8 cellular contexts compared by ENCODE assay signal in the genomic region with DNA sequence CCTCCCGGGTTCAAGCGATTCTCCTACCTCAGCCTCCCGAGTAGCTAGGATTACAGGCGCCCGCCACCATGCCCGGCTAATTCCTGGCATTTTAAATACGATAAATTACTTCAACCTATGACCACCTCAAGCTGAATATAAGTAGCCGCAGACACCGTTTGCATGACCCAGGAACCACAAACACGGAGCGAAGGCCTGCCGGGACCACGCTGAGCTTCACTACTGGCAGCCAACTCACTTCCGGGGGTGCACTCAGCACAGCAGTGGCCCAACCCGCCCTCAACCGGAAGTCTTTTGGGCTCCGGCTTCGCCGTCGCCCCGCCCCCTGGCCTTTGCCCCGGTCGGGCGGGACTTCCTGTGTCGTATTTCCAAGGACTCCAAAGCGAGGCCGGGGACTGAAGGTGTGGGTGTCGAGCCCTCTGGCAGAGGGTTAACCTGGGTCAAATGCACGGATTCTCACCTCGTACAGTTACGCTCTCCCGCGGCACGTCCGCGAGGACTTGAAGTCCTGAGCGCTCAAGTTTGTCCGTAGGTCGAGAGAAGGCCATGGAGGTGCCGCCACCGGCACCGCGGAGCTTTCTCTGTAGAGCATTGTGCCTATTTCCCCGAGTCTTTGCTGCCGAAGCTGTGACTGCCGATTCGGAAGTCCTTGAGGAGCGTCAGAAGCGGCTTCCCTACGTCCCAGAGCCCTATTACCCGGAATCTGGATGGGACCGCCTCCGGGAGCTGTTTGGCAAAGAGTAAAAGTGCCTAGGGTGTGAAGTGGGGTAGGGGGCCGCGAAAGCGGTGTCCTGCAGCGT.
DNase-seq lines count a peak whose midpoint lies in the region; ATAC-seq lines count a peak whose summit lies in the region.

TSS of gene TIMMDC1 (plus strand) at position 360 of the 800 bp plus-strand sequence. CDS start at position 547, 187 bp downstream.

- H3K4me3 ChIP-seq in BLaER1 treated with 17β-estradiol and CSF1 and Interleukin-3, amounts not matched to agents 10 nM and 100 nM: peak within 1 kb of the TSS; percentile 64 to 86 (median 82)

- H3K27ac ChIP-seq in BLaER1 treated with 17β-estradiol and CSF1 and Interleukin-3, amounts not matched to agents 10 nM and 100 nM: peak within 1 kb of the TSS; percentile 75 to 96 (median 92)

- no peaks in the 10 kb centered on the region for H3K9me3 ChIP-seq in BLaER1 treated with 17β-estradiol and CSF1 and Interleukin-3, amounts not matched to agents 10 nM and 100 nM (replicated peaks in 1 of 11)

- ATAC-seq in GM19351 (IDR thresholded peaks at IDR 0.05; ENCODE audit: unreplicated experiment) (peak; percentile 96), HG03521 (IDR thresholded peaks at IDR 0.05; ENCODE audit: unreplicated experiment) (peak; percentile 99)

- H3K4me1 ChIP-seq in BLaER1 treated with 17β-estradiol and CSF1 and Interleukin-3, amounts not matched to agents 10 nM and 100 nM: peaks cover 22 to 43% (median 30%) of the 10 kb centered on the region in 10 experiments

- H3K4me2 ChIP-seq in BLaER1 treated with 17β-estradiol and CSF1 and Interleukin-3, amounts not matched to agents 10 nM and 100 nM: peak within 1 kb of the TSS; percentile 69 to 96 (median 86)

- peak within 1 kb of the TSS; percentile 80 to 96 (median 92) for H3K9ac ChIP-seq in BLaER1 treated with 17β-estradiol and CSF1 and Interleukin-3, amounts not matched to agents 10 nM and 100 nM

- no peaks in the 10 kb centered on the region for H3K27me3 ChIP-seq in BLaER1 treated with 17β-estradiol and CSF1 and Interleukin-3, amounts not matched to agents 10 nM and 100 nM

- peak; percentile 94 for DNase-seq in NCI-H748 (lab: John Stamatoyannopoulos, UW; ENCODE audit: unreplicated experiment)
- peak; percentile 97 for DNase-seq in activated CD4-positive, alpha-beta T cell treated with anti-CD3 and anti-CD28 coated beads, Interleukin-2, amount 50 U/mL, for 1 hour
- DNase-seq in dedifferentiated amniotic fluid mesenchymal stem cell (ENCODE audit: extremely low spot score): peak; percentile 94
- DNase-seq in left kidney (ENCODE audit: low read depth, low spot score): peak; percentile 99
- peak; percentile 97 to 98 for DNase-seq in stimulated activated CD4-positive, alpha-beta T cell treated with anti-CD3 and anti-CD28 coated beads, Interleukin-2, amount 100 ng/mL, for 24 hours

- H3K36me3 ChIP-seq in BLaER1 treated with 17β-estradiol and CSF1 and Interleukin-3, amounts not matched to agents 10 nM and 100 nM: peaks cover 11 to 14% (median 13%) of the 10 kb centered on the region in 11 experiments; a peak in 21 of 22 replicates

- no peaks in the 10 kb centered on the region for H4K20me1 ChIP-seq in BLaER1 treated with 17β-estradiol and CSF1 and Interleukin-3, amounts not matched to agents 10 nM and 100 nM

Comparison
In these comparisons a context has a peak if more than half of its experiments do, and no peak if none do; other contexts are left out.
1. Peak in every context shown above with its lines: DNase-seq, ATAC-seq, H3K4me3 ChIP-seq and H3K27ac ChIP-seq.